8 cellular contexts compared by ENCODE assay signal in genomic region chr11:117327567-117328413, GRCh38. TPM values are rescaled to one million over a fixed set of nuclear protein-coding genes. Genes with fewer than 3 reads are reported as not detected.
DNase-seq lines count a peak whose midpoint lies in the region; ATAC-seq and TF ChIP-seq lines count a peak whose summit lies in the region.

Gene CEP164 (plus strand): TSS chr11:117327854. CDS start chr11:117338587, 10,733 bp downstream.

- peak within 1 kb of the TSS; percentile 82 for H3K4me3 ChIP-seq in LNCaP clone FGC (ENCODE audit: low read depth, low read length)

- peaks cover 10% of the 10 kb centered on the region for H3K4me1 Mint-ChIP-seq in activated T-helper 17 cell treated with anti-CD3 and anti-CD28 coated beads, Interleukin-2, amount 50 U/mL, for 72 hours
- H3K4me1 Mint-ChIP-seq in natural killer cell: no peaks in the 10 kb centered on the region

- H3K27ac Mint-ChIP-seq in activated T-helper 17 cell treated with anti-CD3 and anti-CD28 coated beads, Interleukin-2, amount 50 U/mL, for 72 hours: no peak within 1 kb of the TSS
- peak within 1 kb of the TSS in 1 of 2 donors; percentile 28 for H3K27ac Mint-ChIP-seq in natural killer cell

- intact Hi-C loops in natural killer cell (cut with micrococcal nuclease): loop anchor here (5.0 kb wide), 1 partner anchor 95 kb away; the partner anchor contains the start of genes PCSK7 and RNF214

- POLR2A ChIA-PET in RWPE1 (lab: Yijun Ruan, JAX; ENCODE audit: low non-redundant PET): interaction anchor here (0.7 kb wide), 1 partner anchor 13 kb away, joined by 3 read pairs; no protein-coding TSS in a partner anchor

- H3K27ac ChIP-seq in RWPE1: peak within 1 kb of the TSS; percentile 93

- no peaks in the 10 kb centered on the region for H3K27me3 Mint-ChIP-seq in activated T-helper 17 cell treated with anti-CD3 and anti-CD28 coated beads, Interleukin-2, amount 50 U/mL, for 72 hours
- no peaks in the 10 kb centered on the region for H3K27me3 Mint-ChIP-seq in natural killer cell (ENCODE audit: low read depth in 2 of 2)

- TF ChIP-seq CTCF in LNCaP clone FGC (IDR thresholded peaks at IDR 0.05; ENCODE audit: control insufficient read depth, extremely low read depth, insufficient read depth) (no peak), RWPE1 (conservative IDR thresholded peaks at IDR 0.05; ENCODE audit: low read depth) (no peak), natural killer cell (IDR thresholded peaks at IDR 0.05) (no peak)

- no peaks in the 10 kb centered on the region for H3K9me3 Mint-ChIP-seq in activated T-helper 17 cell treated with anti-CD3 and anti-CD28 coated beads, Interleukin-2, amount 50 U/mL, for 72 hours
- no peaks in the 10 kb centered on the region for H3K9me3 Mint-ChIP-seq in natural killer cell

- DNase-seq in Daoy (ENCODE audit: low read depth) (peak; percentile 96), GOT3 (lab: John Stamatoyannopoulos, UW) (peak; percentile 63), LNCaP clone FGC (ENCODE audit: low read depth) (peak; percentile 91), RWPE1 (ENCODE audit: low spot score) (peak; percentile 98), fibroblast of peridontal ligament (ENCODE audit: extremely low read depth) (peak; percentile 98), natural killer cell (peak; percentile 90)
- DNase-seq in stimulated activated naive CD4-positive, alpha-beta T cell treated with Interleukin-2 at 50 U/mL for 16 hours (lab: John Stamatoyannopoulos, UW): peak; percentile 97

- ATAC-seq in activated T-helper 17 cell treated with anti-CD3 and anti-CD28 coated beads, Interleukin-2, amount 50 U/mL, for 72 hours (replicated peaks): peak; percentile 98
- ATAC-seq in natural killer cell: peak; percentile 95 to 97 (median 95)

- H3K36me3 Mint-ChIP-seq in activated T-helper 17 cell treated with anti-CD3 and anti-CD28 coated beads, Interleukin-2, amount 50 U/mL, for 72 hours (ENCODE audit: low read depth): no peaks in the 10 kb centered on the region
- H3K36me3 Mint-ChIP-seq in natural killer cell: no peaks in the 10 kb centered on the region

- H3K4me3 Mint-ChIP-seq in activated T-helper 17 cell treated with anti-CD3 and anti-CD28 coated beads, Interleukin-2, amount 50 U/mL, for 72 hours: no peak within 1 kb of the TSS
- peak within 1 kb of the TSS; percentile 53 for H3K4me3 Mint-ChIP-seq in natural killer cell

- CTCF ChIA-PET in RWPE1 (lab: Yijun Ruan, JAX): no interaction called here

RNA-seq across cellular contexts. Expression of gene CEP164, which starts in this region (rescaled TPM):
- total RNA-seq in Daoy (2014; rRNA removed; shearing (Covaris generic)): 28.0 and 31.0 TPM in 2 replicates
- 10 to 100 TPM; 28.6 to 31.0 TPM for total RNA-seq in activated T-helper 17 cell treated with anti-CD3 and anti-CD28 coated beads, Interleukin-2, amount 50 U/mL, for 72 hours
- 10 to 100 TPM; 45.6 to 49.9 (median 49.8) TPM for total RNA-seq in natural killer cell

Comparison
In these comparisons a context has a peak if more than half of its experiments do, and no peak if none do; other contexts are left out.
1. Peak in every context shown above with its lines: DNase-seq, ATAC-seq, H3K4me3 ChIP-seq and H3K27ac ChIP-seq.